Comparison of ENCODE assay signal across 8 cellular contexts in the genomic region with DNA sequence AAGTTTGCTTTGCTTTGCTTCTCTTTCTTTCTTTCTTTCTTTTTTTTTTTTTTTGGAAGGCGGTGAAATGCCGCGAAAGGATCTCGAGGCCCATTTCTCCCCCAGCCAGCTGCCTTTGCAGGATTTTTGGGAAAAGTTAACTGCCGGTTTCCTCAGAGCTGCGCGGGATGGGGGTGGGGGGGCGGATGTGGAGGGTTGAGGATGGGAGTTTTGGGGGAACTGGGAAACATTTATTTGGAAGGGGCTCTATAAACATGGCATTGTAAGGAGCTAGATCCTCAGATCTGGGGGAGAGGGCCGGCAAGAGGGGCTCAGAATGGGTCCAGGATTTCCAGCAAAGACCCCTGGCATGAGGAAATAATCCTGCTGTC. TPM values are rescaled to one million over a fixed set of nuclear protein-coding genes. Genes with fewer than 3 reads are reported as not detected.
DNase-seq lines count a peak whose midpoint lies in the region; ATAC-seq and TF ChIP-seq lines count a peak whose summit lies in the region.

No MANE protein-coding gene starts in this region.

- no peaks in the 10 kb centered on the region for H3K9me3 ChIP-seq in iPS DF 6.9 (ENCODE audit: control insufficient read depth, insufficient read depth, low read length)

- intact Hi-C loops in activated CD8-positive, alpha-beta T cell treated with anti-CD3 and anti-CD28 coated beads for 36 hours (cut with micrococcal nuclease): no loop called here

- DNase-seq in HFF-Myc (ENCODE audit: extremely low read depth, low read depth) (no peak), iPS DF 6.9 (ENCODE audit: low read depth, low spot score) (no peak), NCI-H526 treated with DMSO at 0.1 percent for 48 hours (lab: John Stamatoyannopoulos, UW) (no peak)
- DNase-seq in activated CD8-positive, alpha-beta T cell treated with anti-CD3 and anti-CD28 coated beads for 36 hours: no peak

- CTCF ChIA-PET in activated CD8-positive, alpha-beta T cell treated with anti-CD3 and anti-CD28 coated beads for 36 hours (lab: Charles Lee): interaction anchor here (0.6 to 1.3 kb wide), 3 partner anchors 38 to 179 kb away, joined by 3 to 6 read pairs (median 3); no protein-coding TSS in a partner anchor

- no peaks in the 10 kb centered on the region for H3K27me3 Mint-ChIP-seq in activated CD8-positive, alpha-beta T cell treated with anti-CD3 and anti-CD28 coated beads for 36 hours
- no peaks in the 10 kb centered on the region for H3K27me3 Mint-ChIP-seq in stimulated activated memory B cell treated with anti-CD40 and anti-IgM and Interleukin-4, amounts not matched to agents 10 μg/mL and 1 μg/mL and 100 μg/mL, for 72 hours

- no peak overlapping the region for H3K27ac ChIP-seq in iPS DF 6.9 (ENCODE audit: low read length)

- H3K36me3 Mint-ChIP-seq in activated CD8-positive, alpha-beta T cell treated with anti-CD3 and anti-CD28 coated beads for 36 hours (ENCODE audit: low read depth): peaks cover 3% of the 10 kb centered on the region
- peaks cover 7% of the 10 kb centered on the region for H3K36me3 Mint-ChIP-seq in stimulated activated memory B cell treated with anti-CD40 and anti-IgM and Interleukin-4, amounts not matched to agents 10 μg/mL and 1 μg/mL and 100 μg/mL, for 72 hours

- no peak for ATAC-seq in activated CD8-positive, alpha-beta T cell treated with anti-CD3 and anti-CD28 coated beads for 36 hours
- ATAC-seq in stimulated activated memory B cell treated with anti-CD40 and anti-IgM and Interleukin-4, amounts not matched to agents 10 μg/mL and 1 μg/mL and 100 μg/mL, for 72 hours: no peak
- ATAC-seq in GM21423 (IDR thresholded peaks at IDR 0.05; ENCODE audit: unreplicated experiment): no peak
- no peak for ATAC-seq in GM19452 (IDR thresholded peaks at IDR 0.05; ENCODE audit: unreplicated experiment)
- no peak for ATAC-seq in HG03457 (IDR thresholded peaks at IDR 0.05; ENCODE audit: unreplicated experiment)

- H3K27ac Mint-ChIP-seq in activated CD8-positive, alpha-beta T cell treated with anti-CD3 and anti-CD28 coated beads for 36 hours: peak overlapping the region; percentile 92
- H3K27ac Mint-ChIP-seq in stimulated activated memory B cell treated with anti-CD40 and anti-IgM and Interleukin-4, amounts not matched to agents 10 μg/mL and 1 μg/mL and 100 μg/mL, for 72 hours: peak overlapping the region; percentile 98

- TF ChIP-seq CTCF in HFF-Myc (IDR thresholded peaks at IDR 0.05; ENCODE audit: low read depth, low read length, missing control alignments): no peak
- no peak for TF ChIP-seq CTCF in activated CD8-positive, alpha-beta T cell treated with anti-CD3 and anti-CD28 coated beads for 36 hours (IDR thresholded peaks at IDR 0.05)

- H3K4me3 Mint-ChIP-seq in activated CD8-positive, alpha-beta T cell treated with anti-CD3 and anti-CD28 coated beads for 36 hours: peak overlapping the region; percentile 91
- peak overlapping the region; percentile 96 for H3K4me3 Mint-ChIP-seq in stimulated activated memory B cell treated with anti-CD40 and anti-IgM and Interleukin-4, amounts not matched to agents 10 μg/mL and 1 μg/mL and 100 μg/mL, for 72 hours

- H3K36me3 ChIP-seq in iPS DF 6.9 (ENCODE audit: control insufficient read depth, insufficient read depth, low read length): no peaks in the 10 kb centered on the region

- H3K9me3 Mint-ChIP-seq in activated CD8-positive, alpha-beta T cell treated with anti-CD3 and anti-CD28 coated beads for 36 hours: no peaks in the 10 kb centered on the region
- no peaks in the 10 kb centered on the region for H3K9me3 Mint-ChIP-seq in stimulated activated memory B cell treated with anti-CD40 and anti-IgM and Interleukin-4, amounts not matched to agents 10 μg/mL and 1 μg/mL and 100 μg/mL, for 72 hours

- no CpG with 5 or more reads among the region's 9 CpGs for WGBS in iPS DF 6.9 (ENCODE audit: insufficient coverage, insufficient read length)

- no peaks in the 10 kb centered on the region; the same call in 1 of the 2 replicates for H3K27me3 ChIP-seq in iPS DF 6.9 (ENCODE audit: control insufficient read depth, insufficient read depth, low read length)

- peaks cover 11% of the 10 kb centered on the region for H3K4me1 ChIP-seq in iPS DF 6.9 (ENCODE audit: control insufficient read depth, insufficient read depth, low read length)

- peaks cover 30% of the 10 kb centered on the region for H3K4me1 Mint-ChIP-seq in activated CD8-positive, alpha-beta T cell treated with anti-CD3 and anti-CD28 coated beads for 36 hours (ENCODE audit: low read depth)
- H3K4me1 Mint-ChIP-seq in stimulated activated memory B cell treated with anti-CD40 and anti-IgM and Interleukin-4, amounts not matched to agents 10 μg/mL and 1 μg/mL and 100 μg/mL, for 72 hours: peaks cover 47% of the 10 kb centered on the region

- peak overlapping the region; percentile 57 for H3K4me3 ChIP-seq in HFF-Myc (replicated peaks; ENCODE audit: low read depth, low read length)
- peak overlapping the region; percentile 86; the same call in 1 of the 2 replicates for H3K4me3 ChIP-seq in iPS DF 6.9 (ENCODE audit: low read length)

- POLR2A ChIA-PET in activated CD8-positive, alpha-beta T cell treated with anti-CD3 and anti-CD28 coated beads for 36 hours (lab: Charles Lee): interaction anchor here (0.7 to 0.8 kb wide), 3 partner anchors 12 to 200 kb away, joined by 3 to 4 read pairs (median 3); no protein-coding TSS in a partner anchor

RNA-seq across cellular contexts. Expression of gene ZNF362, which starts 1.1 kb away (rescaled TPM):
- 1 to 10 TPM; 5.4 to 7.8 TPM for total RNA-seq in activated CD8-positive, alpha-beta T cell treated with anti-CD3 and anti-CD28 coated beads for 36 hours
